Comparison of ENCODE assay signal across 8 cellular contexts in the genomic region with DNA sequence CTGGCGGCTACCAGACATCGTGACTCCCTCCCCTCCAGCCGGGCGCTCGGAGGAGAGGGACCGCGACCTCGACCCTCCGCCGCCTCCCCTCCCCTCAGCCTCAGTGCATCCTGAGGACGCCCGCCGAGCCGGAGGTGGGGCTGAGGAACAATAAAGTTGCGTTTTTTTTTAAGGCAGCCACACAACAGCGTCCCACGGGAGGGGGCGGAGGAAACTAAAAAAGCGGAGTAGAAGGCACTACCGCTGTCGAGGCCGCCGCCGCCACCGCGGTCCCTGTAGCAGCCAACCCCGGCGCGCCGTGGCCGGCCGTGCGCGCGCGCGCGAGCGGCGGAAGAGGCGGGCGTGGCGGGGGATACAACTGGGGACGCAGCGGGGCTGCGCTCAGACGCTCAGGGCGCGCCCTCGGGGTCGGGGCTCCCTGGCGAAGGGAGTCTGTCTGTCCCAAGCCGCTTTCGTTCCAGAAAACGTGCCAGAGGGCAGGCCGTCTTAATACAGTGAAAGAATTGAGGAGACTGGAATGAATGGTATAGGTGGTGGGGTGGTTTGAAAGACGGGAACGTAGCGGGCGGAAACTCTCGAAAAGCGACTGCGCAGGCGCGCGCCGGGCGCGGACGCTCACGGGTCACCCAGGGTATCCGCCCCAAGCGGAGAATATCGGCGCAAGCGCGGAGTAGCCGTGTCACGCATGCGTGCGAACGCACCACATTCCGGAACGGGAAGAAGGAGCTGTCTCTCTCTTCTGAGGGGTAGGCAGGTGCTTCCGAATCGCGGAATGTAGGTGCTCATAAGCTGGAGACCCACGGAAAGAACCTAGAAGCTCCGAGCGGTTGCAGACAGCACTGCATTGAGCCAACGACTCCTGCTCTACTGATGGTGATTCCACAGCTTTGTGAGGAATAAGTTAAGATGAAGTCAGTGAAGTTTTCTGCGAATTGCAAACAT. TPM values are rescaled to one million over a fixed set of nuclear protein-coding genes. Genes with fewer than 3 reads are reported as not detected.
DNase-seq lines count a peak whose midpoint lies in the region; ATAC-seq and TF ChIP-seq lines count a peak whose summit lies in the region.

Gene COP1 (minus strand): TSS at position 326 of the 942 bp plus-strand sequence. CDS start 308 bp downstream, at position 18.

- ATAC-seq in CD4-positive, alpha-beta T cell (ENCODE audit: poor library complexity), result peak; percentile 77
- ATAC-seq in GM19438 (IDR thresholded peaks at IDR 0.05; ENCODE audit: low read depth, unreplicated experiment), result peak; percentile 74
- ATAC-seq in HG03575 (IDR thresholded peaks at IDR 0.05; ENCODE audit: extremely low read depth, insufficient number of reproducible peaks, low FRiP score, unreplicated experiment), result peak; percentile 76

- peak within 1 kb of the TSS; percentile 65 to 100 (median 95) for H3K4me3 ChIP-seq in dorsolateral prefrontal cortex
- peak within 1 kb of the TSS; percentile 93 for H3K4me3 ChIP-seq in lower leg skin (ENCODE audit: low read depth, poor library complexity, severe bottlenecking)

- H3K9me3 ChIP-seq in CD4-positive, alpha-beta T cell (ENCODE audit: control insufficient read depth, low read length), result no peaks in the 10 kb centered on the region

- H3K27ac ChIP-seq in CD4-positive, alpha-beta T cell (ENCODE audit: low read depth, low read length), result peak within 1 kb of the TSS; percentile 87
- H3K27ac ChIP-seq in dorsolateral prefrontal cortex, result peak within 1 kb of the TSS; percentile 53 to 98 (median 92)

- H3K9me3 Mint-ChIP-seq in CD4-positive, alpha-beta T cell, result no peaks in the 10 kb centered on the region
- no peaks in the 10 kb centered on the region for H3K9me3 Mint-ChIP-seq in activated CD4-positive, alpha-beta memory T cell treated with anti-CD3 and anti-CD28 coated beads for 36 hours

- TF ChIP-seq POLR2A in lower leg skin (IDR thresholded peaks at IDR 0.05), result peak in 1 of 2 donors; percentile 4

- peak within 1 kb of the TSS; percentile 100 for H3K4me3 Mint-ChIP-seq in CD4-positive, alpha-beta T cell
- H3K4me3 Mint-ChIP-seq in activated CD4-positive, alpha-beta memory T cell treated with anti-CD3 and anti-CD28 coated beads for 36 hours, result peak within 1 kb of the TSS; percentile 99

- DNase-seq in CD4-positive, alpha-beta T cell, result peak; percentile 94 to 98 (median 96)
- DNase-seq in NCI-H82 treated with DMSO at 0.1 percent for 48 hours (lab: John Stamatoyannopoulos, UW; ENCODE audit: unreplicated experiment) (peak; percentile 94), dorsolateral prefrontal cortex (peak; percentile 94 to 98 (median 96)), lower leg skin (ENCODE audit: low spot score in 2 of 2) (peak; percentile 97 to 99)
- peak; percentile 98 for DNase-seq in activated CD4-positive, alpha-beta memory T cell treated with anti-CD3 and anti-CD28 coated beads for 36 hours
- DNase-seq in stimulated activated CD4-positive, alpha-beta T cell treated with anti-CD3 and anti-CD28 coated beads, Interleukin-4, amount 100 ng/mL, for 48 hours (ENCODE audit: low read depth in 2 of 2), result peak; percentile 90 to 93

- intact Hi-C loops in CD4-positive, alpha-beta T cell (cut with DNase I, micrococcal nuclease), result loop anchor here (5.0 to 10.0 kb wide), 3 partner anchors 45 to 1182 kb away; partner anchors contain the start of gene MRPS14 (in 1 of the 2)
- intact Hi-C loops in activated CD4-positive, alpha-beta memory T cell treated with anti-CD3 and anti-CD28 coated beads for 36 hours (cut with micrococcal nuclease), result loop anchor here (1.0 to 10.0 kb wide), 8 partner anchors 29 to 1240 kb away; partner anchors contain the start of gene MRPS14
- intact Hi-C loops in dorsolateral prefrontal cortex (cut with DNase I), result loop anchor here in 1 of 2 donors (10.0 kb wide), 2 partner anchors 332 to 1202 kb away; no protein-coding TSS in a partner anchor
- intact Hi-C loops in lower leg skin (cut with DNase I; ENCODE audit: low total_unique reads), result no loop called here

- peak within 1 kb of the TSS; percentile 99 for H3K27ac Mint-ChIP-seq in CD4-positive, alpha-beta T cell
- peak within 1 kb of the TSS; percentile 97 for H3K27ac Mint-ChIP-seq in activated CD4-positive, alpha-beta memory T cell treated with anti-CD3 and anti-CD28 coated beads for 36 hours

- H3K4me1 Mint-ChIP-seq in CD4-positive, alpha-beta T cell (ENCODE audit: low read depth), result peaks cover 45% of the 10 kb centered on the region
- H3K4me1 Mint-ChIP-seq in activated CD4-positive, alpha-beta memory T cell treated with anti-CD3 and anti-CD28 coated beads for 36 hours (ENCODE audit: low read depth), result peaks cover 24% of the 10 kb centered on the region

- peaks cover 3% of the 10 kb centered on the region for H3K27me3 Mint-ChIP-seq in CD4-positive, alpha-beta T cell
- H3K27me3 Mint-ChIP-seq in activated CD4-positive, alpha-beta memory T cell treated with anti-CD3 and anti-CD28 coated beads for 36 hours, result no peaks in the 10 kb centered on the region

- H3K36me3 Mint-ChIP-seq in CD4-positive, alpha-beta T cell (ENCODE audit: low read depth), result peaks cover 19% of the 10 kb centered on the region
- peaks cover 15% of the 10 kb centered on the region for H3K36me3 Mint-ChIP-seq in activated CD4-positive, alpha-beta memory T cell treated with anti-CD3 and anti-CD28 coated beads for 36 hours

- WGBS in lower leg skin, 2 donors, result 0% methylated on average over 54 to 87 of the region's 92 CpGs

- CTCF ChIA-PET in CD4-positive, alpha-beta T cell (lab: Charles Lee), result no interaction called here
- CTCF ChIA-PET in activated CD4-positive, alpha-beta memory T cell treated with anti-CD3 and anti-CD28 coated beads for 36 hours (lab: Charles Lee), result interaction anchor here (1.0 kb wide), 1 partner anchor 20 kb away, joined by 3 read pairs; no protein-coding TSS in a partner anchor

- POLR2A ChIA-PET in CD4-positive, alpha-beta T cell (lab: Charles Lee), result interaction anchor here (0.6 to 1.3 kb wide), 7 partner anchors 10 to 1243 kb away, joined by 3 to 5 read pairs (median 3); partner anchors contain the start of gene CACYBP
- POLR2A ChIA-PET in activated CD4-positive, alpha-beta memory T cell treated with anti-CD3 and anti-CD28 coated beads for 36 hours (lab: Charles Lee), result interaction anchor here (0.5 to 1.2 kb wide), 7 partner anchors 10 to 1184 kb away, joined by 3 to 6 read pairs (median 3); partner anchors contain the start of gene MRPS14

- TF ChIP-seq CTCF in CD4-positive, alpha-beta T cell (IDR thresholded peaks at IDR 0.05), result no peak
- peak in 34 of 56 donors; percentile 3 to 59 (median 26) for TF ChIP-seq CTCF in dorsolateral prefrontal cortex (IDR thresholded peaks at IDR 0.05 in 54 of 56, conservative IDR thresholded peaks at IDR 0.05 in 2 of 56; ENCODE audit: low read depth in 1 of 56, partially characterized antibody in 56 of 56)
- no peak for TF ChIP-seq CTCF in lower leg skin (IDR thresholded peaks at IDR 0.05)

- no peaks in the 10 kb centered on the region for H3K27me3 ChIP-seq in CD4-positive, alpha-beta T cell (ENCODE audit: control insufficient read depth, insufficient read depth, low read length)
- H3K27me3 ChIP-seq in dorsolateral prefrontal cortex, result no peaks in the 10 kb centered on the region

RNA-seq across cellular contexts. Expression of gene COP1, which starts in this region (rescaled TPM):
- 10 to 100 TPM; 38.6 to 42.2 TPM for total RNA-seq in CD4-positive, alpha-beta T cell
- total RNA-seq in activated CD4-positive, alpha-beta memory T cell treated with anti-CD3 and anti-CD28 coated beads for 36 hours, result 10 to 100 TPM; 34.2 to 34.7 TPM
- total RNA-seq in dorsolateral prefrontal cortex (10 to 100 TPM; 29.3 to 63.5 (median 42.5) TPM), lower leg skin (10 to 100 TPM; 46.2 to 76.3 (median 50.5) TPM)

Comparison
In these comparisons a context has a peak if more than half of its experiments do, and no peak if none do; other contexts are left out.
1. Peak in every context shown above with its lines: DNase-seq, ATAC-seq, H3K4me3 ChIP-seq and H3K27ac ChIP-seq.
2. CTCF ChIP-seq: peak in dorsolateral prefrontal cortex (34 of 56); none in CD4-positive, alpha-beta T cell (single experiment) and lower leg skin (0 of 3).